In genomic region chr2:28539095-28539494, GRCh38 we compare ENCODE assay signal across 18 cellular contexts. TPM values are rescaled to one million over a fixed set of nuclear protein-coding genes. Genes with fewer than 3 reads are reported as not detected.
DNase-seq lines count a peak whose midpoint lies in the region; TF ChIP-seq lines count a peak whose summit lies in the region.
"Had no signal": no experiment of that assay in that cellular context is flagged by ENCODE, and none has a peak within 500 bp of the region (broad histone marks: within the 10 kb centered on the region; RNA-seq: fewer than 3 reads in every experiment).

No MANE protein-coding gene starts in this region.

- H4K20me1 ChIP-seq in OCI-LY1 (ENCODE audit: insufficient read depth, low read length): no peaks in the 10 kb centered on the region
- no peaks in the 10 kb centered on the region for H4K20me1 ChIP-seq in smooth muscle cell (ENCODE audit: low read depth)

- TF ChIP-seq CTCF in OCI-LY1 (IDR thresholded peaks at IDR 0.05; ENCODE audit: low read length) (no peak), testis (IDR thresholded peaks at IDR 0.05) (no peak), smooth muscle cell (IDR thresholded peaks at IDR 0.05; ENCODE audit: borderline replicate concordance, insufficient read depth, poor library complexity, severe bottlenecking) (no peak)

- 61 to 69% methylated on average over 6 to 13 of the region's 13 CpGs for WGBS in testis, 2 donors
- 97% methylated on average over 13 of the region's 13 CpGs for WGBS in smooth muscle cell (ENCODE audit: low lambda C conversion rate)

- H3K36me3 ChIP-seq in OCI-LY1 (ENCODE audit: insufficient read depth, low read length): no peaks in the 10 kb centered on the region
- no peaks in the 10 kb centered on the region for H3K36me3 ChIP-seq in testis (ENCODE audit: low read depth, missing control alignments)
- H3K36me3 ChIP-seq in H7 (replicated peaks; ENCODE audit: control insufficient read depth, insufficient read depth, low read length): no peaks in the 10 kb centered on the region
- H3K36me3 ChIP-seq in smooth muscle cell (ENCODE audit: low read depth): no peaks in the 10 kb centered on the region
- H3K36me3 ChIP-seq: ascending aorta, tibial nerve had no signal

- H3K27ac ChIP-seq in OCI-LY1 (ENCODE audit: low read depth, low read length, poor library complexity, severe bottlenecking) (no peak overlapping the region), caudate nucleus (ENCODE audit: low read depth, low read length) (no peak overlapping the region), testis (no peak overlapping the region), smooth muscle cell (ENCODE audit: low read depth) (no peak overlapping the region)
- H3K27ac ChIP-seq: ascending aorta, epithelial cell of prostate, tibial nerve had no signal

- H3K4me2 ChIP-seq in OCI-LY1 (ENCODE audit: low read length) (peak overlapping the region; percentile 32; the same call in 1 of the 2 replicates), smooth muscle cell (no peak overlapping the region)

- H3K9me2 ChIP-seq in OCI-LY1 (ENCODE audit: low read depth, low read length): no peaks in the 10 kb centered on the region

- intact Hi-C loops in testis (cut with DNase I; ENCODE audit: low total_unique reads): no loop called here

- H2AFZ ChIP-seq in OCI-LY1 (ENCODE audit: low read length) (no peak overlapping the region), smooth muscle cell (ENCODE audit: low read depth) (no peak overlapping the region)

- no peak overlapping the region for H3K9ac ChIP-seq in OCI-LY1 (ENCODE audit: low read length)
- H3K9ac ChIP-seq in smooth muscle cell (ENCODE audit: low read depth): no peak overlapping the region

- TF ChIP-seq POLR2A in testis (IDR thresholded peaks at IDR 0.05): no peak

- H3K9me3 ChIP-seq in OCI-LY1 (ENCODE audit: low read length): no peaks in the 10 kb centered on the region
- H3K9me3 ChIP-seq in testis: no peaks in the 10 kb centered on the region
- H3K9me3 ChIP-seq in smooth muscle cell (replicated peaks; ENCODE audit: low read depth): no peaks in the 10 kb centered on the region
- H3K9me3 ChIP-seq: ascending aorta, tibial nerve had no signal

- DNase-seq in caudate nucleus (lab: John Stamatoyannopoulos, UW): peak in 48 of 61 donors; percentile 5 to 72 (median 36)
- peak; percentile 59 for DNase-seq in midbrain (lab: John Stamatoyannopoulos, UW)
- DNase-seq in testis: peak; percentile 29
- DNase-seq in NCI-H1092 treated with DMSO at 0.1 percent for 48 hours (lab: John Stamatoyannopoulos, UW): no peak
- DNase-seq in H7: no peak
- no peak for DNase-seq in smooth muscle cell (lab: John Stamatoyannopoulos, UW; ENCODE audit: unreplicated experiment)
- DNase-seq: activated CD4-positive, CD25-positive, alpha-beta regulatory T cell; activated effector memory CD4-positive, alpha-beta T cell treated with anti-CD3 and anti-CD28 coated beads, Interleukin-2, amount 50 U/mL, for 16 hours; DMS 273 treated with DMSO at 0.1 percent for 48 hours; glutamatergic neuron; islet precursor cell; NCI-H1092; stimulated activated CD4-positive, alpha-beta T cell treated with anti-CD3 and anti-CD28 coated beads, Interleukin-4, amount 100 ng/mL, for 1 hour; stimulated activated CD8-positive, alpha-beta memory T cell treated with anti-CD3 and anti-CD28 coated beads, Interleukin-4, amount 100 ng/mL, for 48 hours had no signal

- H3K27me3 ChIP-seq in OCI-LY1 (ENCODE audit: insufficient read depth, low read length): peaks cover 3% of the 10 kb centered on the region; the same call in 1 of the 2 replicates
- no peaks in the 10 kb centered on the region for H3K27me3 ChIP-seq in testis
- no peaks in the 10 kb centered on the region for H3K27me3 ChIP-seq in H7 (ENCODE audit: control insufficient read depth, insufficient read depth, low read length)
- H3K27me3 ChIP-seq in smooth muscle cell (ENCODE audit: low read depth): no peaks in the 10 kb centered on the region
- H3K27me3 ChIP-seq: ascending aorta had no signal

- H3K4me3 ChIP-seq in OCI-LY1 (ENCODE audit: low read depth, low read length, poor library complexity, severe bottlenecking) (no peak overlapping the region), testis (no peak overlapping the region), H7 (ENCODE audit: insufficient read depth, low read depth, low read length) (no peak overlapping the region), smooth muscle cell (no peak overlapping the region)
- H3K4me3 ChIP-seq: ascending aorta, tibial nerve had no signal

- no peaks in the 10 kb centered on the region for H3F3A ChIP-seq in OCI-LY1 (ENCODE audit: insufficient read depth, low read length)
- H3F3A ChIP-seq in smooth muscle cell (ENCODE audit: low read depth): no peaks in the 10 kb centered on the region

- H3K79me2 ChIP-seq in OCI-LY1 (ENCODE audit: insufficient read depth, low read length) (no peaks in the 10 kb centered on the region), smooth muscle cell (ENCODE audit: low read depth) (no peaks in the 10 kb centered on the region)

- H3K4me1 ChIP-seq in OCI-LY1 (ENCODE audit: insufficient read depth, low read length, severe bottlenecking) (peaks cover 7% of the 10 kb centered on the region), testis (no peaks in the 10 kb centered on the region), smooth muscle cell (ENCODE audit: low read depth) (peaks cover 9% of the 10 kb centered on the region)
- H3K4me1 ChIP-seq: ascending aorta had no signal

RNA-seq across cellular contexts. Expression of gene PLB1, which starts 43.2 kb away (rescaled TPM):
- total RNA-seq in testis (10 to 100 TPM in 1 of 2 donors, 1 to 10 TPM in 1; 7.6 to 10.4 TPM), smooth muscle cell (1.1 and 8.7 TPM in 2 replicates)
- polyA plus RNA-seq in testis (ENCODE audit: insufficient read depth, low read depth, low replicate concordance) (10.9 TPM), smooth muscle cell (0.75 and 3.7 TPM in 2 replicates)
- total RNA-seq in H7 (2014; rRNA removed; shearing (Covaris generic)): not detected in 2 replicates

Comparison
In these comparisons a context has a peak if more than half of its experiments do, and no peak if none do; other contexts are left out.
1. DNase-seq: peak in caudate nucleus (48 of 61), midbrain (single experiment) and testis (single experiment); none in NCI-H1092 treated with DMSO at 0.1 percent for 48 hours (single experiment), H7 (single experiment) and smooth muscle cell (single experiment).